ENCODE assay signal across 35 cellular contexts in the genomic region with DNA sequence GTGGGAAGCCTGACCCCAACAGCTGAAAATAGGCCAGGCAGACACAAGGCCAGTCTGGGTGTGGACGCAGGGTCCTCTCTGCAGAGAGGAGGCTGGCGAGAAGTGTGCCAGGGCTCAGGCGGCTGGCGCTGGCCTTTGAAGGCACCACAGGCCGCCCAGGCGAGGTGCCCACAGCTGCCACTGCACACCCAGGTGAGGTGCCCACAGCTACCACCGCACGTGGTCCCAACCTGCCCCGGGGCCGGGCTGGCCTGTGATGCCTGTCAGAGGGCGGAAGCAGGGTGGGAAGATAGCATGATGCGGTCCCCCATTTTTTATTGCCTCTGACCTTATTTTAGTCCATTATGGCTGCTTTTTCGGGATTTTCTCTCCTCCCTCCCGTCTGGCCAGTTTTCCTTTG.
"Had no signal": no experiment of that assay in that cellular context is flagged by ENCODE, and none has a peak within 500 bp of the region (broad histone marks: within the 10 kb centered on the region; RNA-seq: fewer than 3 reads in every experiment).

No MANE protein-coding gene starts in this region.

- H3K27me3 ChIP-seq: MG63 had no signal

- DNase-seq: Karpas-422, Kasumi-1, MG63, MM.1S, MV-4-11, NCI-H1048, NCI-H1092, NCI-H1092 treated with DMSO at 0.1 percent for 48 hours, NCI-H1105, NCI-H1105 treated with DMSO at 0.1 percent for 48 hours, NCI-H1417, NCI-H1417 treated with DMSO at 0.1 percent for 48 hours, NCI-H1436, NCI-H1436 treated with DMSO at 0.1 percent for 48 hours, NCI-H146, NCI-H1694, NCI-H1694 treated with DMSO at 0.1 percent for 48 hours, NCI-H187, NCI-H187 treated with DMSO at 0.1 percent for 48 hours, NCI-H1930, NCI-H2029, NCI-H2029 treated with DMSO at 0.1 percent for 48 hours, NCI-H2081, NCI-H2081 treated with DMSO at 0.1 percent for 48 hours, NCI-H2107, NCI-H2171, NCI-H2171 treated with DMSO at 0.1 percent for 48 hours, NCI-H2227 treated with DMSO at 0.1 percent for 48 hours, NCI-H226, NCI-H345, NCI-H446, NCI-H446 treated with DMSO at 0.1 percent for 48 hours, NCI-H510A, NCI-H510A treated with DMSO at 0.1 percent for 48 hours, NCI-H524 had no signal

- H3K36me3 ChIP-seq: MG63 had no signal

- H3K4me3 ChIP-seq: MG63 had no signal

- H3K9me3 ChIP-seq: MG63 had no signal
